In the genomic region with DNA sequence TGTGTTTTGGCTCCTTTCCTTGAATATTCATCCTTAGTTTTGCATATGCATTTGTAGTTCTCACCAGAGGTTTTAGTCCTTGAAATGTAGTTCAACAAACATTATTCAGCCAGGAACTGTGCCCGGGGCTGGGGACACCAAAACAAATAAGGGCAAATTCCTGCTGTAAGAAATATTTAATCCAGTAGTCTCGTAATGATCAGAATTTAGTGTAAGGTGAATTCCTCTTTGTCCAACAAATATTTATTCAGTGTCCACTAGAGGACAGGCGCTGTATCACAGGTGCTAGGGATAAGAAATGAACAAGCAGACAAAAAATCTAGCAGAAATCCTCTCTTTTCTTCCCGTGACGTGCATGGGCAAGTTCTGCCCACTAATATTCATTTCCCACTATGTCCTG, we compare ENCODE assay signal across 30 cellular contexts. TPM values are rescaled to one million over a fixed set of nuclear protein-coding genes. Genes with fewer than 3 reads are reported as not detected.
"Had no signal": no experiment of that assay in that cellular context is flagged by ENCODE, and none has a peak within 500 bp of the region (broad histone marks: within the 10 kb centered on the region; RNA-seq: fewer than 3 reads in every experiment).

No MANE protein-coding gene starts in this region.

- FAIRE-seq: astrocyte, TTC549, urothelium cell line had no signal

- ATAC-seq: activated T-cell treated with anti-CD3 and anti-CD28 coated beads, Interleukin-2, amount 50 U/mL, for 4 hours; activated T-helper 17 cell treated with anti-CD3 and anti-CD28 coated beads, Interleukin-2, amount 50 U/mL, for 72 hours; foreskin keratinocyte; heart left ventricle; mucosa of descending colon; natural killer cell treated with Interleukin-12 subunit alpha and Interleukin-12 subunit beta and Interleukin-15 and Interleukin-18, amount 100 ng/mL, for 72 hours; right cardiac atrium had no signal

- H3K4me1 ChIP-seq: esophagus muscularis mucosa, foreskin keratinocyte, heart left ventricle, left ventricle myocardium inferior, transverse colon had no signal

- H3K27ac Mint-ChIP-seq: activated CD4-positive, alpha-beta memory T cell treated with anti-CD3 and anti-CD28 coated beads, Interleukin-2, amount 10 ng/mL, durations not matched to agents 7 days and 5 days; activated CD4-positive, alpha-beta T cell treated with anti-CD3 and anti-CD28 coated beads, Interleukin-2, amount 10 ng/mL, durations not matched to agents 7 days and 5 days; activated T-helper 17 cell treated with anti-CD3 and anti-CD28 coated beads, Interleukin-2, amount 50 U/mL, for 72 hours; natural killer cell treated with Interleukin-12 subunit alpha and Interleukin-12 subunit beta and Interleukin-15 and Interleukin-18, amount 100 ng/mL, for 72 hours; T-helper 1 cell treated with Interleukin-12 subunit alpha and Interleukin-12 subunit beta and Interleukin-4 antibody, amounts not matched to agents 30 μg/mL and 1 μg/mL, for 36 hours had no signal

- H3K27ac ChIP-seq: esophagus muscularis mucosa, foreskin keratinocyte, heart left ventricle, left ventricle myocardium inferior, transverse colon had no signal

- DNase-seq: activated CD4-positive, alpha-beta memory T cell treated with anti-CD3 and anti-CD28 coated beads, Interleukin-2, amount 10 ng/mL, durations not matched to agents 7 days and 5 days; activated CD4-positive, alpha-beta T cell treated with anti-CD3 and anti-CD28 coated beads, Interleukin-2, amount 10 ng/mL, durations not matched to agents 7 days and 5 days; activated CD4-positive, CD25-positive, alpha-beta regulatory T cell treated with anti-CD3 and anti-CD28 coated beads, Interleukin-2, amount 50 U/mL, for 72 hours; activated gamma-delta T cell treated with Interleukin-2 at 50 U/mL for 16 hours; activated naive CD4-positive, alpha-beta T cell treated with anti-CD3 and anti-CD28 coated beads, Interleukin-2, amount 50 U/mL, for 16 hours; activated T-cell treated with anti-CD3 and anti-CD28 coated beads, Interleukin-2, amount 50 U/mL, for 4 hours; amniotic stem cell; central memory CD4-positive, alpha-beta T cell; foreskin keratinocyte; heart left ventricle; kidney glomerular epithelial cell; left ventricle myocardium inferior; mucosa of descending colon; posterior cingulate gyrus; right cardiac atrium; stimulated activated CD4-positive, alpha-beta T cell treated with anti-CD3 and anti-CD28 coated beads, Interleukin-2, amount 100 ng/mL, for 48 hours; stimulated activated naive CD4-positive, alpha-beta T cell treated with Interleukin-2 at 50 U/mL for 16 hours; T-helper 9 cell; transverse colon had no signal

- H3K4me1 Mint-ChIP-seq: activated CD4-positive, alpha-beta memory T cell treated with anti-CD3 and anti-CD28 coated beads, Interleukin-2, amount 10 ng/mL, durations not matched to agents 7 days and 5 days; activated CD4-positive, alpha-beta T cell treated with anti-CD3 and anti-CD28 coated beads, Interleukin-2, amount 10 ng/mL, durations not matched to agents 7 days and 5 days; activated T-helper 17 cell treated with anti-CD3 and anti-CD28 coated beads, Interleukin-2, amount 50 U/mL, for 72 hours had no signal

- H3K9me3 Mint-ChIP-seq: activated CD4-positive, alpha-beta memory T cell treated with anti-CD3 and anti-CD28 coated beads, Interleukin-2, amount 10 ng/mL, durations not matched to agents 7 days and 5 days; activated CD4-positive, alpha-beta T cell treated with anti-CD3 and anti-CD28 coated beads, Interleukin-2, amount 10 ng/mL, durations not matched to agents 7 days and 5 days; activated T-cell treated with anti-CD3 and anti-CD28 coated beads, Interleukin-2, amount 50 U/mL, for 4 hours; activated T-helper 17 cell treated with anti-CD3 and anti-CD28 coated beads, Interleukin-2, amount 50 U/mL, for 72 hours; natural killer cell treated with Interleukin-12 subunit alpha and Interleukin-12 subunit beta and Interleukin-15 and Interleukin-18, amount 100 ng/mL, for 72 hours; T-helper 1 cell treated with Interleukin-12 subunit alpha and Interleukin-12 subunit beta and Interleukin-4 antibody, amounts not matched to agents 30 μg/mL and 1 μg/mL, for 36 hours had no signal

- H3K4me3 Mint-ChIP-seq: activated CD4-positive, alpha-beta memory T cell treated with anti-CD3 and anti-CD28 coated beads, Interleukin-2, amount 10 ng/mL, durations not matched to agents 7 days and 5 days; activated CD4-positive, alpha-beta T cell treated with anti-CD3 and anti-CD28 coated beads, Interleukin-2, amount 10 ng/mL, durations not matched to agents 7 days and 5 days; activated T-cell treated with anti-CD3 and anti-CD28 coated beads, Interleukin-2, amount 50 U/mL, for 4 hours; activated T-helper 17 cell treated with anti-CD3 and anti-CD28 coated beads, Interleukin-2, amount 50 U/mL, for 72 hours; natural killer cell treated with Interleukin-12 subunit alpha and Interleukin-12 subunit beta and Interleukin-15 and Interleukin-18, amount 100 ng/mL, for 72 hours; T-helper 1 cell treated with Interleukin-12 subunit alpha and Interleukin-12 subunit beta and Interleukin-4 antibody, amounts not matched to agents 30 μg/mL and 1 μg/mL, for 36 hours had no signal

- H3K36me3 Mint-ChIP-seq: natural killer cell treated with Interleukin-12 subunit alpha and Interleukin-12 subunit beta and Interleukin-15 and Interleukin-18, amount 100 ng/mL, for 72 hours had no signal

- H3K27me3 ChIP-seq: heart left ventricle had no signal

- H3K4me3 ChIP-seq: esophagus muscularis mucosa, heart left ventricle, left ventricle myocardium inferior, mucosa of descending colon, transverse colon had no signal

- H3K9me3 ChIP-seq: esophagus muscularis mucosa, heart left ventricle, left ventricle myocardium inferior, mucosa of descending colon, transverse colon had no signal

- H3K36me3 ChIP-seq: esophagus muscularis mucosa, heart left ventricle, left ventricle myocardium inferior, transverse colon had no signal

RNA-seq across cellular contexts. Expression of gene LGI1, which starts 17.6 kb away (rescaled TPM):
- total RNA-seq: activated CD4-positive, alpha-beta memory T cell treated with anti-CD3 and anti-CD28 coated beads, Interleukin-2, amount 10 ng/mL, durations not matched to agents 7 days and 5 days; activated CD4-positive, alpha-beta T cell treated with anti-CD3 and anti-CD28 coated beads, Interleukin-2, amount 10 ng/mL, durations not matched to agents 7 days and 5 days; activated T-cell treated with anti-CD3 and anti-CD28 coated beads, Interleukin-2, amount 50 U/mL, for 4 hours; activated T-helper 17 cell treated with anti-CD3 and anti-CD28 coated beads, Interleukin-2, amount 50 U/mL, for 72 hours; foreskin keratinocyte; left ventricle myocardium inferior; lung microvascular endothelial cell; mesenteric fat pad; myocyte; natural killer cell treated with Interleukin-12 subunit alpha and Interleukin-12 subunit beta and Interleukin-15 and Interleukin-18, amount 100 ng/mL, for 72 hours; osteoblast had no signal
- polyA plus RNA-seq: foreskin keratinocyte had no signal
